1 cellular context compared by ENCODE assay signal in genomic region chr7:37032258-37032601, GRCh38.
TF ChIP-seq lines count a peak whose summit lies in the region.

No MANE protein-coding gene starts in this region.

TF ChIP-seq in SK-N-SH, 30 proteins besides CTCF, POLR2A, EP300 and RAD21 (continued from another document):
- TF ChIP-seq JUND (IDR thresholded peaks at IDR 0.05) (no peak), YY1 (IDR thresholded peaks at IDR 0.05; ENCODE audit: low read depth) (0 out of 2 replicates have a peak, but pooled peaks have one; percentile 3)
